Comparison of ENCODE assay signal across 1 cellular context in genomic region chr13:60583911-60584753, GRCh38.
TF ChIP-seq lines count a peak whose summit lies in the region.

No MANE protein-coding gene starts in this region.

TF ChIP-seq in H1, 55 proteins besides CTCF, POLR2A, EP300 and RAD21 (continued from another document):
- TF ChIP-seq CHD7 (IDR thresholded peaks at IDR 0.05; ENCODE audit: insufficient replicate concordance, low read length) (no peak), POLR2AphosphoS5 (IDR thresholded peaks at IDR 0.05; ENCODE audit: low read depth, low read length) (peak; percentile 54; the same call in 1 of the 2 replicates), TEAD4 (IDR thresholded peaks at IDR 0.05; ENCODE audit: low read depth, low read length) (no peak), POU5F1 (IDR thresholded peaks at IDR 0.05; ENCODE audit: low read depth, low read length) (no peak), TAF7 (optimal IDR thresholded peaks at IDR 0.05; ENCODE audit: borderline replicate concordance, low read depth, low read length) (no peak), EZH2 (IDR thresholded peaks at IDR 0.05; ENCODE audit: low read depth, low read length, severe bottlenecking) (no peak), PHF8 (conservative IDR thresholded peaks at IDR 0.05; ENCODE audit: low read depth, low read length) (no peak), SUZ12 (IDR thresholded peaks at IDR 0.05; ENCODE audit: low read length) (no peak), FOSL1 (IDR thresholded peaks at IDR 0.05; ENCODE audit: insufficient read depth, low read depth, low read length) (no peak), CHD1 (IDR thresholded peaks at IDR 0.05; ENCODE audit: low read depth, low read length) (no peak), KDM5A (IDR thresholded peaks at IDR 0.05; ENCODE audit: low read length) (no peak), CREB1 (IDR thresholded peaks at IDR 0.05) (no peak), SIX5 (IDR thresholded peaks at IDR 0.05; ENCODE audit: low read depth, low read length) (no peak), MAFK (IDR thresholded peaks at IDR 0.05; ENCODE audit: low read depth, low read length) (peak; percentile 77; the same call in 1 of the 2 replicates), RFX5 (IDR thresholded peaks at IDR 0.05; ENCODE audit: borderline replicate concordance, low read depth, low read length) (no peak), KDM4A (IDR thresholded peaks at IDR 0.05; ENCODE audit: low read depth, low read length, severe bottlenecking) (no peak), RBBP5 (IDR thresholded peaks at IDR 0.05; ENCODE audit: borderline replicate concordance, low read depth, low read length) (no peak), SP4 (IDR thresholded peaks at IDR 0.05; ENCODE audit: low read length) (no peak), SP2 (IDR thresholded peaks at IDR 0.05; ENCODE audit: low read length) (no peak), BACH1 (IDR thresholded peaks at IDR 0.05; ENCODE audit: low read length) (peak; percentile 94), TAF1 (IDR thresholded peaks at IDR 0.05; ENCODE audit: low read depth, low read length) (peak; percentile 63; the same call in 1 of the 2 replicates), CBX8 (IDR thresholded peaks at IDR 0.05; ENCODE audit: borderline replicate concordance, low read depth, low read length) (no peak)
- TF ChIP-seq, protein P1, sequence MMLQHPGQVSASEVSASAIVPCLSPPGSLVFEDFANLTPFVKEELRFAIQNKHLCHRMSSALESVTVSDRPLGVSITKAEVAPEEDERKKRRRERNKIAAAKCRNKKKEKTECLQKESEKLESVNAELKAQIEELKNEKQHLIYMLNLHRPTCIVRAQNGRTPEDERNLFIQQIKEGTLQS (IDR thresholded peaks at IDR 0.05; ENCODE audit: insufficient read depth, low read depth, low read length) = no peak
- TF ChIP-seq, protein P2, sequence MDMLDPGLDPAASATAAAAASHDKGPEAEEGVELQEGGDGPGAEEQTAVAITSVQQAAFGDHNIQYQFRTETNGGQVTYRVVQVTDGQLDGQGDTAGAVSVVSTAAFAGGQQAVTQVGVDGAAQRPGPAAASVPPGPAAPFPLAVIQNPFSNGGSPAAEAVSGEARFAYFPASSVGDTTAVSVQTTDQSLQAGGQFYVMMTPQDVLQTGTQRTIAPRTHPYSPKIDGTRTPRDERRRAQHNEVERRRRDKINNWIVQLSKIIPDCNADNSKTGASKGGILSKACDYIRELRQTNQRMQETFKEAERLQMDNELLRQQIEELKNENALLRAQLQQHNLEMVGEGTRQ (IDR thresholded peaks at IDR 0.05; ENCODE audit: low read length) = no peak
